ENCODE assay signal across 8 cellular contexts in genomic region chr2:101751875-101752619, GRCh38. TPM values are rescaled to one million over a fixed set of nuclear protein-coding genes. Genes with fewer than 3 reads are reported as not detected.
A peak's percentile ranks its signal among the peaks of the same experiment; 100 is the strongest.
DNase-seq lines count a peak whose midpoint lies in the region; ATAC-seq and TF ChIP-seq lines count a peak whose summit lies in the region.

No MANE protein-coding gene starts in this region.

- H3K9me3 Mint-ChIP-seq in natural killer cell treated with Interleukin-12 subunit alpha and Interleukin-12 subunit beta and Interleukin-15 and Interleukin-18, amount 100 ng/mL, for 72 hours: no peaks in the 10 kb centered on the region

- peaks cover 24% of the 10 kb centered on the region for H3K4me1 ChIP-seq in HEK293 (ENCODE audit: control insufficient read depth, insufficient read depth, low read length)

- TF ChIP-seq CTCF in GM12865 (IDR thresholded peaks at IDR 0.05; ENCODE audit: insufficient read depth, low read depth, low read length, missing control alignments): no peak
- TF ChIP-seq CTCF in HEK293 (tag by site-specific recombination; IDR thresholded peaks at IDR 0.05): no peak

- no peaks in the 10 kb centered on the region for H3K36me3 ChIP-seq in HEK293 (ENCODE audit: control insufficient read depth in 2 of 2, insufficient read depth in 1 of 2, low read length in 2 of 2)

- H3K4me3 ChIP-seq in GM12865 (ENCODE audit: low read depth, low read length) (no peak overlapping the region), HEK293 (ENCODE audit: low read depth, low read length) (no peak overlapping the region)

- H3K27ac ChIP-seq in HEK293 (ENCODE audit: extremely low read depth, low read depth, low read length): no peak overlapping the region

- CTCF ChIA-PET in HEK293 (lab: Yijun Ruan, JAX): interaction anchor here (1.1 kb wide), 2 partner anchors 19 to 54 kb away, joined by 3 read pairs; no protein-coding TSS in a partner anchor

- no peak overlapping the region for H3K4me3 Mint-ChIP-seq in natural killer cell treated with Interleukin-12 subunit alpha and Interleukin-12 subunit beta and Interleukin-15 and Interleukin-18, amount 100 ng/mL, for 72 hours

- peaks cover 35 to 49% of the 10 kb centered on the region in 2 donors for H3K4me1 Mint-ChIP-seq in natural killer cell treated with Interleukin-12 subunit alpha and Interleukin-12 subunit beta and Interleukin-15 and Interleukin-18, amount 100 ng/mL, for 72 hours (ENCODE audit: low read depth in 2 of 2)

- no peak for ATAC-seq in natural killer cell treated with Interleukin-12 subunit alpha and Interleukin-12 subunit beta and Interleukin-15 and Interleukin-18, amount 100 ng/mL, for 72 hours

- H3K27me3 Mint-ChIP-seq in natural killer cell treated with Interleukin-12 subunit alpha and Interleukin-12 subunit beta and Interleukin-15 and Interleukin-18, amount 100 ng/mL, for 72 hours: no peaks in the 10 kb centered on the region

- H3K9me3 ChIP-seq in HEK293 (ENCODE audit: control insufficient read depth, insufficient read depth, low read depth, low read length): no peaks in the 10 kb centered on the region

- DNase-seq in GM12865 (ENCODE audit: low read depth) (peak; percentile 64), NOMO-1 treated with DMSO at 0.1 percent for 48 hours (lab: John Stamatoyannopoulos, UW; ENCODE audit: unreplicated experiment) (peak; percentile 44), medulla oblongata (ENCODE audit: extremely low spot score) (peak; percentile 66), NCI-H226 (no peak), GDM1 (lab: John Stamatoyannopoulos, UW) (no peak)
- no peak for DNase-seq in effector CD4-positive, alpha-beta T cell
- DNase-seq in natural killer cell treated with Interleukin-12 subunit alpha and Interleukin-12 subunit beta and Interleukin-15 and Interleukin-18, amount 100 ng/mL, for 72 hours (ENCODE audit: low spot score): no peak

- POLR2A ChIA-PET in HEK293 (lab: Yijun Ruan, JAX): no interaction called here

- H3K36me3 Mint-ChIP-seq in natural killer cell treated with Interleukin-12 subunit alpha and Interleukin-12 subunit beta and Interleukin-15 and Interleukin-18, amount 100 ng/mL, for 72 hours: no peaks in the 10 kb centered on the region

- no peak overlapping the region for H3K27ac Mint-ChIP-seq in natural killer cell treated with Interleukin-12 subunit alpha and Interleukin-12 subunit beta and Interleukin-15 and Interleukin-18, amount 100 ng/mL, for 72 hours

TF ChIP-seq in HEK293, 187 proteins besides CTCF, POLR2A, EP300 and RAD21:
- TF ChIP-seq ZIC2 (tag by site-specific recombination; IDR thresholded peaks at IDR 0.05) (no peak), PRDM6 (tag by site-specific recombination; IDR thresholded peaks at IDR 0.05) (peak; percentile 56), ZBTB26 (tag by site-specific recombination; optimal IDR thresholded peaks at IDR 0.05) (no peak)
TF ChIP-seq in HEK293: peak in this region for 1.

RNA-seq across cellular contexts. Expression of gene MAP4K4, which starts 54.5 kb away (rescaled TPM):
- total RNA-seq in natural killer cell treated with Interleukin-12 subunit alpha and Interleukin-12 subunit beta and Interleukin-15 and Interleukin-18, amount 100 ng/mL, for 72 hours: 10 to 100 TPM; 69.1 to 71.5 TPM

Comparison
In these comparisons a context has a peak if more than half of its experiments do, and no peak if none do; other contexts are left out.
1. DNase-seq: peak in GM12865 (single experiment), NOMO-1 treated with DMSO at 0.1 percent for 48 hours (single experiment) and medulla oblongata (single experiment); none in effector CD4-positive, alpha-beta T cell (single experiment), NCI-H226 (single experiment), natural killer cell treated with Interleukin-12 subunit alpha and Interleukin-12 subunit beta and Interleukin-15 and Interleukin-18, amount 100 ng/mL, for 72 hours (single experiment) and GDM1 (single experiment).